1 cellular context compared by ENCODE assay signal in genomic region chr1:34859442-34860200, GRCh38.
TF ChIP-seq lines count a peak whose summit lies in the region.

TSS of gene SMIM12 (minus strand) at chr1:34859749. CDS start at chr1:34855977, 3,772 bp downstream.

TF ChIP-seq in HepG2, 621 proteins besides CTCF, POLR2A, EP300 and RAD21 (continued from another document and continues in another):
- peak; percentile 78; the same call in 1 of the 2 replicates for TF ChIP-seq ZNF142 (CRISPR knock-in tag; IDR thresholded peaks at IDR 0.05)
- TF ChIP-seq SP4 (CRISPR knock-in tag; IDR thresholded peaks at IDR 0.05) = peak; percentile 40; the same call in 1 of the 2 replicates
- TF ChIP-seq ATF7 (IDR thresholded peaks at IDR 0.05) = no peak
- TF ChIP-seq ATF7 (CRISPR knock-in tag; IDR thresholded peaks at IDR 0.05) = peak; percentile 71; the same call in 1 of the 2 replicates
- TF ChIP-seq RXRB (CRISPR knock-in tag; IDR thresholded peaks at IDR 0.05; ENCODE audit: borderline replicate concordance) = peak; percentile 66; the same call in 1 of the 2 replicates
- 0 out of 2 replicates have a peak, but pooled peaks have one; percentile 54 for TF ChIP-seq NRL (CRISPR knock-in tag; IDR thresholded peaks at IDR 0.05; ENCODE audit: borderline replicate concordance)
- TF ChIP-seq BCL3 (CRISPR knock-in tag; IDR thresholded peaks at IDR 0.05) = no peak
- TF ChIP-seq PRMT3 (CRISPR knock-in tag; IDR thresholded peaks at IDR 0.05; ENCODE audit: borderline replicate concordance, low read depth) = no peak
- peak; percentile 93 for TF ChIP-seq TARDBP (CRISPR knock-in tag; IDR thresholded peaks at IDR 0.05)
- TF ChIP-seq ATF4 (CRISPR knock-in tag; IDR thresholded peaks at IDR 0.05) = peak in 1 of 2 experiments; percentile 54; a peak in 2 of 4 replicates
- TF ChIP-seq ARNT2 (CRISPR knock-in tag; IDR thresholded peaks at IDR 0.05; ENCODE audit: low read depth) = peak; percentile 84
- TF ChIP-seq ZNF136 (CRISPR knock-in tag; IDR thresholded peaks at IDR 0.05; ENCODE audit: low read depth) = no peak
- peak; percentile 69; the same call in 1 of the 2 replicates for TF ChIP-seq ZNF691 (CRISPR knock-in tag; IDR thresholded peaks at IDR 0.05; ENCODE audit: borderline replicate concordance, low read depth)
- peak; percentile 98 for TF ChIP-seq POLR2G (IDR thresholded peaks at IDR 0.05; ENCODE audit: low read depth, low read length)
- TF ChIP-seq ZNF563 (CRISPR knock-in tag; IDR thresholded peaks at IDR 0.05) = 0 out of 2 replicates have a peak, but pooled peaks have one; percentile 46
- no peak for TF ChIP-seq ZNF253 (CRISPR knock-in tag; IDR thresholded peaks at IDR 0.05; ENCODE audit: borderline replicate concordance)
- TF ChIP-seq GRHL1 (CRISPR knock-in tag; conservative IDR thresholded peaks at IDR 0.05) = no peak
- peak; percentile 59 for TF ChIP-seq ZNF746 (CRISPR knock-in tag; IDR thresholded peaks at IDR 0.05)
- TF ChIP-seq ZNF646 (CRISPR knock-in tag; IDR thresholded peaks at IDR 0.05) = no peak
- TF ChIP-seq KAT7 (CRISPR knock-in tag; IDR thresholded peaks at IDR 0.05; ENCODE audit: borderline replicate concordance) = peak; percentile 67; the same call in 1 of the 2 replicates
- TF ChIP-seq ZNF382 (CRISPR knock-in tag; IDR thresholded peaks at IDR 0.05; ENCODE audit: borderline replicate concordance) = no peak
- no peak for TF ChIP-seq TERF1 (CRISPR knock-in tag; IDR thresholded peaks at IDR 0.05)
- no peak for TF ChIP-seq SSRP1 (CRISPR knock-in tag; IDR thresholded peaks at IDR 0.05)
- TF ChIP-seq NR2C2 (CRISPR knock-in tag; IDR thresholded peaks at IDR 0.05; ENCODE audit: borderline replicate concordance) = peak; percentile 98
- TF ChIP-seq ZNF264 (CRISPR knock-in tag; IDR thresholded peaks at IDR 0.05) = peak; percentile 72
- TF ChIP-seq ZNF615 (CRISPR knock-in tag; IDR thresholded peaks at IDR 0.05; ENCODE audit: borderline replicate concordance) = 0 out of 2 replicates have a peak, but pooled peaks have one; percentile 29
- peak; percentile 80 for TF ChIP-seq HNRNPLL (IDR thresholded peaks at IDR 0.05; ENCODE audit: low read depth, low read length, poor library complexity, severe bottlenecking)
- TF ChIP-seq ERF (CRISPR knock-in tag; IDR thresholded peaks at IDR 0.05) = peak; percentile 71; the same call in 1 of the 2 replicates
- TF ChIP-seq JARID2 (CRISPR knock-in tag; IDR thresholded peaks at IDR 0.05; ENCODE audit: insufficient replicate concordance) = no peak
- TF ChIP-seq FOSL2 (CRISPR knock-in tag; IDR thresholded peaks at IDR 0.05) = peak; percentile 49; the same call in 1 of the 2 replicates
- TF ChIP-seq MIER2 (CRISPR knock-in tag; IDR thresholded peaks at IDR 0.05) = peak; percentile 62; the same call in 1 of the 2 replicates
- TF ChIP-seq EED (CRISPR knock-in tag; IDR thresholded peaks at IDR 0.05) = peak; percentile 61; the same call in 1 of the 2 replicates
- TF ChIP-seq MIXL1 (CRISPR knock-in tag; IDR thresholded peaks at IDR 0.05) = peak; percentile 70
- TF ChIP-seq KDM5B (CRISPR knock-in tag; IDR thresholded peaks at IDR 0.05; ENCODE audit: borderline replicate concordance) = peak; percentile 84
- no peak for TF ChIP-seq WIZ (CRISPR knock-in tag; IDR thresholded peaks at IDR 0.05)
- TF ChIP-seq SIN3B (IDR thresholded peaks at IDR 0.05; ENCODE audit: low read length) = no peak; the same call in 1 of the 2 replicates
- TF ChIP-seq NFYB (CRISPR knock-in tag; IDR thresholded peaks at IDR 0.05) = peak; percentile 91
- TF ChIP-seq HIVEP1 (CRISPR knock-in tag; IDR thresholded peaks at IDR 0.05) = no peak
- peak; percentile 91 for TF ChIP-seq PHF21A (CRISPR knock-in tag; IDR thresholded peaks at IDR 0.05)
- peak; percentile 89 for TF ChIP-seq NFYC (CRISPR knock-in tag; IDR thresholded peaks at IDR 0.05)
- TF ChIP-seq ZNF670 (CRISPR knock-in tag; IDR thresholded peaks at IDR 0.05; ENCODE audit: borderline replicate concordance) = peak; percentile 72; the same call in 1 of the 2 replicates
- TF ChIP-seq KLF16 (CRISPR knock-in tag; IDR thresholded peaks at IDR 0.05) = peak in 1 of 2 experiments; percentile 94; a peak in 2 of 4 replicates
- TF ChIP-seq NR2F6 (IDR thresholded peaks at IDR 0.05) = peak; percentile 74
- peak; percentile 86 for TF ChIP-seq NR2F6 (CRISPR knock-in tag; IDR thresholded peaks at IDR 0.05)
- no peak for TF ChIP-seq THAP7 (CRISPR knock-in tag; IDR thresholded peaks at IDR 0.05)
